Comparison of ENCODE assay signal across 20 cellular contexts in the genomic region with DNA sequence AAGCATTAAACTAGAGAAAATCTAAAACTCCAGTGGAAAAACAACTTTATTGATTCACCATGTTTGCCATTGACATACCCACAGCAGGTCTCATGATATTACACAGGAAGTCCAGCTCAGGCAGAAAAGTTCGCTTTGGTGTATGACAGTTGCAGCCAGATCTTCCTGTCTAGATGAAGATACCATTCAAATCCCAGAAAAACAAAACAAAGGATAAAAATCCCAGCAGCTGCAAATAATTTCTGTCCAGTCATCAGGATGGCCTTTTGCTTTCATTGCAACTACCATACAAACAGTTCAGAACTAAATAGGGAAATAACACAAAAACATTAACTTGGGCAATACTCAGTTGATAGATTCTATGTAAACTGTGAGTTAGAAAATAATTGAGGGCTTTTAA.
DNase-seq lines count a peak whose midpoint lies in the region; ATAC-seq and TF ChIP-seq lines count a peak whose summit lies in the region.
"Had no signal": no experiment of that assay in that cellular context is flagged by ENCODE, and none has a peak within 500 bp of the region (broad histone marks: within the 10 kb centered on the region; RNA-seq: fewer than 3 reads in every experiment).

No MANE protein-coding gene starts in this region.

- no peak overlapping the region for H2BK5ac ChIP-seq in H9 (ENCODE audit: insufficient read length, low read length)

- H4K20me1 ChIP-seq in BLaER1 = no peaks in the 10 kb centered on the region
- no peaks in the 10 kb centered on the region for H4K20me1 ChIP-seq in H9 (ENCODE audit: control insufficient read depth, insufficient read depth, insufficient read length)

- H3K4ac ChIP-seq in H9 (ENCODE audit: low read depth, low read length) = no peak overlapping the region

- no peak overlapping the region for H4K91ac ChIP-seq in H9 (ENCODE audit: insufficient read length, low read depth, low read length)

- H3K4me3 ChIP-seq in BLaER1 (no peak overlapping the region), skeletal muscle cell (ENCODE audit: low read depth, low read length) (no peak overlapping the region)
- H3K4me3 ChIP-seq: heart right ventricle had no signal

- H3K9ac ChIP-seq in BLaER1 (no peak overlapping the region), H9 (ENCODE audit: extremely low read depth, insufficient read length, low read length) (no peak overlapping the region)

- H3K36me3 ChIP-seq in BLaER1 = no peaks in the 10 kb centered on the region
- H3K36me3 ChIP-seq: heart right ventricle had no signal

- no peak overlapping the region for H2AFZ ChIP-seq in H9 (ENCODE audit: low read length)

- H3K36me3 Mint-ChIP-seq in natural killer cell treated with Interleukin-12 subunit alpha and Interleukin-12 subunit beta and Interleukin-15 and Interleukin-18, amount 100 ng/mL, for 72 hours = peaks cover 2% of the 10 kb centered on the region
- H3K36me3 Mint-ChIP-seq in H9 (ENCODE audit: insufficient read depth in 1 of 3, low read depth in 3 of 3) = peaks cover 0 to 9% (median 0%) of the 10 kb centered on the region in 3 experiments; a peak in 2 of 7 replicates

- DNase-seq in LHCN-M2 (ENCODE audit: low read depth) (peak; percentile 81), fibroblast of peridontal ligament (ENCODE audit: extremely low read depth) (peak; percentile 51), skeletal muscle cell (ENCODE audit: low read depth) (peak; percentile 7), H9 (no peak)
- no peak for DNase-seq in natural killer cell treated with Interleukin-12 subunit alpha and Interleukin-12 subunit beta and Interleukin-15 and Interleukin-18, amount 100 ng/mL, for 72 hours (ENCODE audit: low spot score)
- DNase-seq: activated CD4-positive, CD25-positive, alpha-beta regulatory T cell treated with anti-CD3 and anti-CD28 coated beads, Interleukin-2, amount 50 U/mL, for 72 hours; cerebellar nuclear complex; DMS79; effector memory CD8-positive, alpha-beta T cell; HCEC 1CT; heart right ventricle; immature natural killer cell; NCI-H1436; NCI-H2171; NCI-H524 treated with DMSO at 0.1 percent for 48 hours; nucleus accumbens; SW 1271 had no signal

- no peak for ATAC-seq in natural killer cell treated with Interleukin-12 subunit alpha and Interleukin-12 subunit beta and Interleukin-15 and Interleukin-18, amount 100 ng/mL, for 72 hours
- no peak for ATAC-seq in GM21381 (IDR thresholded peaks at IDR 0.05; ENCODE audit: unreplicated experiment)
- ATAC-seq: effector memory CD8-positive, alpha-beta T cell had no signal

- H2BK20ac ChIP-seq in H9 (ENCODE audit: low read depth, low read length, poor library complexity, severe bottlenecking) = no peak overlapping the region

- no peak overlapping the region for H3K27ac Mint-ChIP-seq in natural killer cell treated with Interleukin-12 subunit alpha and Interleukin-12 subunit beta and Interleukin-15 and Interleukin-18, amount 100 ng/mL, for 72 hours
- H3K27ac Mint-ChIP-seq in H9 = no peak overlapping the region
- H3K27ac Mint-ChIP-seq: activated naive CD4-positive, alpha-beta T cell treated with anti-CD3 and anti-CD28 coated beads, Interleukin-2, amount 50 U/mL, for 24 hours; effector memory CD8-positive, alpha-beta T cell had no signal

- H3T11ph ChIP-seq in H9 (ENCODE audit: low read length) = no peak overlapping the region

- H3K9me3 ChIP-seq in BLaER1 (0 out of 2 replicates have a peak, but pooled peaks cover 10% of the 10 kb centered on the region), H9 (ENCODE audit: control insufficient read depth, low read depth, low read length) (no peaks in the 10 kb centered on the region)

- peaks cover 5 to 8% of the 10 kb centered on the region in 2 donors for H3K27me3 Mint-ChIP-seq in natural killer cell treated with Interleukin-12 subunit alpha and Interleukin-12 subunit beta and Interleukin-15 and Interleukin-18, amount 100 ng/mL, for 72 hours
- H3K27me3 Mint-ChIP-seq in H9 (ENCODE audit: low read depth) = no peaks in the 10 kb centered on the region; the same call in 1 of the 2 replicates
- H3K27me3 Mint-ChIP-seq: effector memory CD8-positive, alpha-beta T cell had no signal

- no peak overlapping the region for H3K4me3 Mint-ChIP-seq in natural killer cell treated with Interleukin-12 subunit alpha and Interleukin-12 subunit beta and Interleukin-15 and Interleukin-18, amount 100 ng/mL, for 72 hours
- no peak overlapping the region for H3K4me3 Mint-ChIP-seq in H9
- H3K4me3 Mint-ChIP-seq: activated naive CD4-positive, alpha-beta T cell treated with anti-CD3 and anti-CD28 coated beads, Interleukin-2, amount 50 U/mL, for 24 hours; effector memory CD8-positive, alpha-beta T cell; immature natural killer cell had no signal

- H2BK15ac ChIP-seq in H9 (ENCODE audit: low read depth, low read length) = no peak overlapping the region

- peaks cover 22% of the 10 kb centered on the region for H3K4me1 ChIP-seq in BLaER1
- no peaks in the 10 kb centered on the region for H3K4me1 ChIP-seq in H9 (ENCODE audit: insufficient read depth, low read length)

- no peak overlapping the region for H2BK12ac ChIP-seq in H9 (ENCODE audit: insufficient read length, low read depth, low read length)

- H3K4me2 ChIP-seq in BLaER1 (peak overlapping the region; percentile 44), H9 (ENCODE audit: insufficient read depth, insufficient read length, low read length) (no peak overlapping the region)

- no peak overlapping the region for H3K27ac ChIP-seq in BLaER1
- no peak overlapping the region for H3K27ac ChIP-seq in H9 (ENCODE audit: insufficient read length, low read depth, low read length)

- H3K79me1 ChIP-seq in H9 (ENCODE audit: insufficient read depth, low read depth, low read length, poor library complexity, severe bottlenecking) = no peaks in the 10 kb centered on the region

- no peak overlapping the region for H4K5ac ChIP-seq in H9 (ENCODE audit: insufficient read length, low read depth, low read length)

- WGBS in H9 (ENCODE audit: extremely low coverage, insufficient read length, low lambda C conversion rate) = no CpG with 5 or more reads among the region's 1 CpG

- H4K8ac ChIP-seq in H9 (replicated peaks; ENCODE audit: insufficient read length, low read depth, low read length) = no peak overlapping the region

- H3K23ac ChIP-seq in H9 (ENCODE audit: insufficient read length, low read depth, low read length) = no peak overlapping the region

- H3K79me2 ChIP-seq in H9 (ENCODE audit: insufficient read depth, low read length) = no peaks in the 10 kb centered on the region

- peaks cover 11% of the 10 kb centered on the region for H3K9me3 Mint-ChIP-seq in natural killer cell treated with Interleukin-12 subunit alpha and Interleukin-12 subunit beta and Interleukin-15 and Interleukin-18, amount 100 ng/mL, for 72 hours
- peaks cover 10 to 18% of the 10 kb centered on the region in 2 experiments; a peak in 4 of 5 replicates for H3K9me3 Mint-ChIP-seq in H9

- no peak for TF ChIP-seq CTCF in H9 (conservative IDR thresholded peaks at IDR 0.05)

- no peak overlapping the region for H3K14ac ChIP-seq in H9 (ENCODE audit: insufficient read depth, low read length)

- no peak overlapping the region for H2BK120ac ChIP-seq in H9 (ENCODE audit: low read depth, low read length, poor library complexity, severe bottlenecking)

- H2AK5ac ChIP-seq in H9 (ENCODE audit: insufficient read length, low read length) = no peak overlapping the region

- no peaks in the 10 kb centered on the region for H3K27me3 ChIP-seq in BLaER1
- no peaks in the 10 kb centered on the region for H3K27me3 ChIP-seq in H9 (ENCODE audit: insufficient read depth, low read length)
- H3K27me3 ChIP-seq: heart right ventricle had no signal

- no peaks in the 10 kb centered on the region for H3K23me2 ChIP-seq in H9 (ENCODE audit: insufficient read length, low read depth, low read length, poor library complexity, severe bottlenecking)

- H3K4me1 Mint-ChIP-seq in natural killer cell treated with Interleukin-12 subunit alpha and Interleukin-12 subunit beta and Interleukin-15 and Interleukin-18, amount 100 ng/mL, for 72 hours (ENCODE audit: low read depth in 2 of 2) = no peaks in the 10 kb centered on the region
- no peaks in the 10 kb centered on the region for H3K4me1 Mint-ChIP-seq in H9
- H3K4me1 Mint-ChIP-seq: activated naive CD4-positive, alpha-beta T cell treated with anti-CD3 and anti-CD28 coated beads, Interleukin-2, amount 50 U/mL, for 24 hours; immature natural killer cell had no signal

- no peak overlapping the region for H3K18ac ChIP-seq in H9 (ENCODE audit: insufficient read length, low read depth, low read length)

- H3K56ac ChIP-seq in H9 (ENCODE audit: insufficient read length, low read depth, low read length) = no peak overlapping the region

Comparison
In these comparisons a context has a peak if more than half of its experiments do, and no peak if none do; other contexts are left out.
1. DNase-seq: peak in LHCN-M2 (single experiment), fibroblast of peridontal ligament (single experiment) and skeletal muscle cell (single experiment); none in natural killer cell treated with Interleukin-12 subunit alpha and Interleukin-12 subunit beta and Interleukin-15 and Interleukin-18, amount 100 ng/mL, for 72 hours (single experiment) and H9 (single experiment).